ENCODE assay signal across 8 cellular contexts in genomic region chr11:65920035-65920802, GRCh38. TPM values are rescaled to one million over a fixed set of nuclear protein-coding genes. Genes with fewer than 3 reads are reported as not detected.
A peak's percentile ranks its signal among the peaks of the same experiment; 100 is the strongest.
DNase-seq lines count a peak whose midpoint lies in the region; ATAC-seq, FAIRE-seq and TF ChIP-seq lines count a peak whose summit lies in the region.

No MANE protein-coding gene starts in this region.

- no peak for TF ChIP-seq EP300 in ovary (IDR thresholded peaks at IDR 0.05)

- H3K79me2 ChIP-seq in endothelial cell of umbilical vein (ENCODE audit: control insufficient read depth, insufficient read depth, low read length), result peaks cover 37% of the 10 kb centered on the region

- H3K27me3 ChIP-seq in NT2/D1 (ENCODE audit: insufficient read depth, insufficient read length) (peaks cover 6% of the 10 kb centered on the region), endothelial cell of umbilical vein (ENCODE audit: control insufficient read depth in 2 of 2, insufficient read depth in 2 of 2, low read length in 2 of 2) (no peaks in the 10 kb centered on the region), ovary (no peaks in the 10 kb centered on the region)

- FAIRE-seq in endothelial cell of umbilical vein (lab: Jason Lieb, UNC), result no peak

- peak overlapping the region; percentile 79 for H3K4me2 ChIP-seq in endothelial cell of umbilical vein (ENCODE audit: insufficient read depth, low read length)

- ATAC-seq in GM19467 (IDR thresholded peaks at IDR 0.05; ENCODE audit: unreplicated experiment), result peak; percentile 3
- no peak for ATAC-seq in GM21619 (IDR thresholded peaks at IDR 0.05; ENCODE audit: unreplicated experiment)

- H3K27ac ChIP-seq in endothelial cell of umbilical vein (ENCODE audit: insufficient read depth, low read depth, low read length), result no peak overlapping the region
- H3K27ac ChIP-seq in ovary, result no peak overlapping the region

- CTCF ChIA-PET in endothelial cell of umbilical vein (lab: Charles Lee), result interaction anchor here (1.0 to 1.4 kb wide), 3 partner anchors 13 to 36 kb away, joined by 3 to 4 read pairs (median 3); partner anchors contain the start of gene FIBP

- 16 to 28% (median 17%) methylated on average over 28 to 31 of the region's 31 CpGs for WGBS in ovary, 3 donors

- DNase-seq in NT2/D1 (ENCODE audit: low read depth, low spot score) (no peak), endothelial cell of umbilical vein (ENCODE audit: low read depth, low spot score) (no peak), ovary (peak in 4 of 5 donors; percentile 46 to 62 (median 54)), DMS153 (lab: John Stamatoyannopoulos, UW) (no peak), NCI-H82 treated with DMSO at 0.1 percent for 48 hours (lab: John Stamatoyannopoulos, UW; ENCODE audit: unreplicated experiment) (no peak), NCI-H2107 (lab: John Stamatoyannopoulos, UW) (no peak)

- H3K9me1 ChIP-seq in endothelial cell of umbilical vein (replicated peaks; ENCODE audit: control insufficient read depth, extremely low read depth, insufficient read depth, low read length), result no peaks in the 10 kb centered on the region

- BruUV-seq in endothelial cell of umbilical vein (replicated peaks; lab: Mats Ljungman, UMichigan), result no TSS peak

- intact Hi-C loops in endothelial cell of umbilical vein (cut with micrococcal nuclease) (no loop called here), ovary (cut with DNase I) (loop anchor here in 2 of 4 donors (5.0 kb wide), 2 partner anchors 37 to 47 kb away; no protein-coding TSS in a partner anchor)

- H3K9ac ChIP-seq in NT2/D1 (ENCODE audit: insufficient read length, low read depth), result peak overlapping the region; percentile 78
- H3K9ac ChIP-seq in endothelial cell of umbilical vein (replicated peaks; ENCODE audit: extremely low read depth, insufficient read depth, low read length), result peak overlapping the region; percentile 37

- TF ChIP-seq CTCF in endothelial cell of umbilical vein (IDR thresholded peaks at IDR 0.05; ENCODE audit: extremely low read depth in 1 of 2, insufficient read depth in 1 of 2, low read depth in 1 of 2, low read length in 2 of 2), result no peak
- TF ChIP-seq CTCF in ovary (IDR thresholded peaks at IDR 0.05), result no peak

- H2AFZ ChIP-seq in endothelial cell of umbilical vein (ENCODE audit: low read depth, low read length), result peak overlapping the region; percentile 77

- H3K9me3 ChIP-seq in NT2/D1 (ENCODE audit: insufficient read depth, low read length), result no peaks in the 10 kb centered on the region
- no peaks in the 10 kb centered on the region for H3K9me3 ChIP-seq in endothelial cell of umbilical vein (replicated peaks; ENCODE audit: control insufficient read depth, insufficient read depth, low read length)
- no peaks in the 10 kb centered on the region for H3K9me3 ChIP-seq in ovary

- H3K36me3 ChIP-seq in NT2/D1 (ENCODE audit: insufficient read depth, insufficient read length, low read length) (peaks cover 60% of the 10 kb centered on the region), endothelial cell of umbilical vein (ENCODE audit: control insufficient read depth in 2 of 2, extremely low read depth in 1 of 2, insufficient read depth in 2 of 2, low read length in 2 of 2) (peaks cover 6 to 11% of the 10 kb centered on the region in 2 experiments), ovary (no peaks in the 10 kb centered on the region)

- POLR2A ChIA-PET in endothelial cell of umbilical vein (lab: Charles Lee), result no interaction called here

- dilution Hi-C loops in endothelial cell of umbilical vein (cut with MboI; ENCODE audit: extremely low pct_ligation_motif_present, low sequenced_read_pairs), result no loop called here

- no peaks in the 10 kb centered on the region for H4K20me1 ChIP-seq in endothelial cell of umbilical vein (replicated peaks; ENCODE audit: control insufficient read depth, extremely low read depth, insufficient read depth, low read length)

- H3K4me3 ChIP-seq in NT2/D1 (ENCODE audit: insufficient read length, low read depth), result peak overlapping the region; percentile 78
- H3K4me3 ChIP-seq in endothelial cell of umbilical vein (replicated peaks in 1 of 3; ENCODE audit: insufficient read depth in 1 of 3, low read depth in 1 of 3, low read length in 3 of 3), result peak overlapping the region; percentile 63 to 84 (median 70)
- H3K4me3 ChIP-seq in ovary, result peak overlapping the region; percentile 87

- TF ChIP-seq POLR2A in endothelial cell of umbilical vein (IDR thresholded peaks at IDR 0.05; ENCODE audit: low read depth, low read length) (no peak), ovary (IDR thresholded peaks at IDR 0.05) (no peak)

- H3K4me1 ChIP-seq in NT2/D1 (ENCODE audit: insufficient read depth, insufficient read length) (peaks cover 38% of the 10 kb centered on the region), endothelial cell of umbilical vein (ENCODE audit: control insufficient read depth, extremely low read depth, insufficient read depth, low read length) (peaks cover 41% of the 10 kb centered on the region), ovary (ENCODE audit: insufficient read depth) (peaks cover 30% of the 10 kb centered on the region)

TF ChIP-seq in endothelial cell of umbilical vein, 7 proteins besides CTCF, POLR2A, EP300 and RAD21:
- TF ChIP-seq POLR2AphosphoS5 (IDR thresholded peaks at IDR 0.05; ENCODE audit: insufficient read depth, low read depth, low read length) (no peak), MYC (IDR thresholded peaks at IDR 0.05; ENCODE audit: low read depth, low read length) (no peak), FOS (IDR thresholded peaks at IDR 0.05; ENCODE audit: borderline replicate concordance, insufficient read depth, low read length) (no peak), GATA2 (IDR thresholded peaks at IDR 0.05; ENCODE audit: insufficient read depth, insufficient read length, low read depth, low read length) (no peak), EZH2 (IDR thresholded peaks at IDR 0.05; ENCODE audit: borderline replicate concordance, low read depth, low read length, severe bottlenecking) (no peak)
TF ChIP-seq in endothelial cell of umbilical vein: peak in this region for 0.

RNA-seq across cellular contexts. Expression of gene DRAP1, which starts 1.0 kb away (rescaled TPM):
- total RNA-seq in endothelial cell of umbilical vein, result 114 and 118 TPM in 2 replicates
- 73.5 and 74.9 TPM in 2 replicates for polyA plus RNA-seq in endothelial cell of umbilical vein
- polyA plus RNA-seq in endothelial cell of umbilical vein (2011; cell fraction: cytosol; rRNA removed), result 151 and 158 TPM in 2 replicates
- 76.9 and 120 TPM in 2 replicates for polyA plus RNA-seq in endothelial cell of umbilical vein (2011; cell fraction: nucleus; rRNA removed)
- 154 and 206 TPM in 2 replicates for polyA plus RNA-seq in endothelial cell of umbilical vein (2012)
- 16.2 and 23.1 TPM in 2 replicates for polyA minus RNA-seq in endothelial cell of umbilical vein
- 17.3 TPM for polyA minus RNA-seq in endothelial cell of umbilical vein (2011; cell fraction: cytosol; rRNA and poly(A)+ RNA removed)
- polyA minus RNA-seq in endothelial cell of umbilical vein (2011; cell fraction: nucleus; rRNA and poly(A)+ RNA removed), result 5.5 and 11.8 TPM in 2 replicates
- total RNA-seq in ovary, result 10 to 100 TPM; 40.2 to 84.4 (median 78.3) TPM
- polyA plus RNA-seq in ovary, result 10 to 100 TPM; 22.2 to 86.7 TPM

RNA-seq across cellular contexts. Expression of gene C11orf68, which starts 1.4 kb away (rescaled TPM):
- total RNA-seq in endothelial cell of umbilical vein (32.8 and 35.6 TPM in 2 replicates), ovary (10 to 100 TPM; 13.7 to 70.5 (median 38.4) TPM)
- polyA plus RNA-seq in endothelial cell of umbilical vein (66.5 and 84.8 TPM in 2 replicates), ovary (10 to 100 TPM; 20.5 to 57.8 TPM)
- 44.1 and 48.8 TPM in 2 replicates for polyA plus RNA-seq in endothelial cell of umbilical vein (2011; cell fraction: cytosol; rRNA removed)
- 28.2 and 29.6 TPM in 2 replicates for polyA plus RNA-seq in endothelial cell of umbilical vein (2011; cell fraction: nucleus; rRNA removed)
- polyA plus RNA-seq in endothelial cell of umbilical vein (2012), result 36.5 and 40.1 TPM in 2 replicates
- 20.5 and 22.2 TPM in 2 replicates for polyA minus RNA-seq in endothelial cell of umbilical vein
- polyA minus RNA-seq in endothelial cell of umbilical vein (2011; cell fraction: cytosol; rRNA and poly(A)+ RNA removed), result 21.0 TPM
- polyA minus RNA-seq in endothelial cell of umbilical vein (2011; cell fraction: nucleus; rRNA and poly(A)+ RNA removed), result 15.1 and 22.0 TPM in 2 replicates

RNA-seq across cellular contexts. Expression of gene FOSL1, which starts 20.0 kb away (rescaled TPM):
- total RNA-seq in endothelial cell of umbilical vein, result 52.6 and 53.8 TPM in 2 replicates
- polyA plus RNA-seq in endothelial cell of umbilical vein, result 16.6 and 18.1 TPM in 2 replicates
- 11.6 and 12.7 TPM in 2 replicates for polyA plus RNA-seq in endothelial cell of umbilical vein (2011; cell fraction: cytosol; rRNA removed)
- 8.5 and 9.7 TPM in 2 replicates for polyA plus RNA-seq in endothelial cell of umbilical vein (2011; cell fraction: nucleus; rRNA removed)
- 60.2 and 91.7 TPM in 2 replicates for polyA plus RNA-seq in endothelial cell of umbilical vein (2012)
- 7.5 and 8.5 TPM in 2 replicates for polyA minus RNA-seq in endothelial cell of umbilical vein
- polyA minus RNA-seq in endothelial cell of umbilical vein (2011; cell fraction: cytosol; rRNA and poly(A)+ RNA removed), result 4.7 TPM
- polyA minus RNA-seq in endothelial cell of umbilical vein (2011; cell fraction: nucleus; rRNA and poly(A)+ RNA removed), result 7.7 and 8.1 TPM in 2 replicates
- 1 to 10 TPM in 4 of 7 donors, under 1 TPM in 3; 0.61 to 9.4 (median 1.1) TPM for total RNA-seq in ovary
- polyA plus RNA-seq in ovary, result 1 to 10 TPM in 1 of 2 donors, under 1 TPM in 1; 0.94 to 1.0 TPM

RNA-seq across cellular contexts. Expression of gene TSGA10IP, which starts 25.1 kb away (rescaled TPM):
- total RNA-seq in endothelial cell of umbilical vein, result not detected in 2 replicates
- not detected in 2 replicates for polyA plus RNA-seq in endothelial cell of umbilical vein
- not detected in 2 replicates for polyA plus RNA-seq in endothelial cell of umbilical vein (2011; cell fraction: cytosol; rRNA removed)
- polyA plus RNA-seq in endothelial cell of umbilical vein (2011; cell fraction: nucleus; rRNA removed), result not detected in 2 replicates
- not detected in 2 replicates for polyA plus RNA-seq in endothelial cell of umbilical vein (2012)
- polyA minus RNA-seq in endothelial cell of umbilical vein, result not detected in 2 replicates
- polyA minus RNA-seq in endothelial cell of umbilical vein (2011; cell fraction: cytosol; rRNA and poly(A)+ RNA removed), result not detected
- polyA minus RNA-seq in endothelial cell of umbilical vein (2011; cell fraction: nucleus; rRNA and poly(A)+ RNA removed), result not detected in 2 replicates
- total RNA-seq in ovary, result not detected
- not detected for polyA plus RNA-seq in ovary

RNA-seq across cellular contexts. Expression of gene CCDC85B, which starts 29.7 kb away (rescaled TPM):
- 103 and 105 TPM in 2 replicates for total RNA-seq in endothelial cell of umbilical vein
- 107 and 132 TPM in 2 replicates for polyA plus RNA-seq in endothelial cell of umbilical vein
- polyA plus RNA-seq in endothelial cell of umbilical vein (2011; cell fraction: cytosol; rRNA removed), result 46.5 and 92.9 TPM in 2 replicates
- 24.0 and 24.1 TPM in 2 replicates for polyA plus RNA-seq in endothelial cell of umbilical vein (2011; cell fraction: nucleus; rRNA removed)
- 46.9 and 61.8 TPM in 2 replicates for polyA plus RNA-seq in endothelial cell of umbilical vein (2012)
- polyA minus RNA-seq in endothelial cell of umbilical vein, result 10.7 and 12.9 TPM in 2 replicates
- 34.8 TPM for polyA minus RNA-seq in endothelial cell of umbilical vein (2011; cell fraction: cytosol; rRNA and poly(A)+ RNA removed)
- 3.1 and 14.2 TPM in 2 replicates for polyA minus RNA-seq in endothelial cell of umbilical vein (2011; cell fraction: nucleus; rRNA and poly(A)+ RNA removed)
- 10 to 100 TPM; 31.5 to 85.0 (median 58.1) TPM for total RNA-seq in ovary
- polyA plus RNA-seq in ovary, result 10 to 100 TPM in 1 of 2 donors, not detected in 1; 41.5 TPM

Comparison
In these comparisons a context has a peak if more than half of its experiments do, and no peak if none do; other contexts are left out.
1. DNase-seq: peak in ovary (4 of 5); none in NT2/D1 (single experiment), endothelial cell of umbilical vein (single experiment), DMS153 (single experiment), NCI-H82 treated with DMSO at 0.1 percent for 48 hours (single experiment) and NCI-H2107 (single experiment).
2. Peak in every context shown above with its lines, with median percentiles within 50 percentile points of each other: H3K4me3 ChIP-seq.